Comparison of ENCODE assay signal across 18 cellular contexts in genomic region chr3:196989721-196990262, GRCh38. TPM values are rescaled to one million over a fixed set of nuclear protein-coding genes. Genes with fewer than 3 reads are reported as not detected.
DNase-seq lines count a peak whose midpoint lies in the region; ATAC-seq and TF ChIP-seq lines count a peak whose summit lies in the region.
"Had no signal": no experiment of that assay in that cellular context is flagged by ENCODE, and none has a peak within 500 bp of the region (broad histone marks: within the 10 kb centered on the region; RNA-seq: fewer than 3 reads in every experiment).

No MANE protein-coding gene starts in this region.

- no peaks in the 10 kb centered on the region for H3K79me2 ChIP-seq in GM23338 (replicated peaks; ENCODE audit: insufficient read depth)

- H3K36me3 ChIP-seq in BE2C (no peaks in the 10 kb centered on the region), GM23338 (ENCODE audit: insufficient read depth) (no peaks in the 10 kb centered on the region)

- intact Hi-C loops in lower leg skin (cut with DNase I; ENCODE audit: low total_unique reads): no loop called here

- no peak overlapping the region for H2AFZ ChIP-seq in GM23338

- H3K36me3 Mint-ChIP-seq in GM23338 (ENCODE audit: low read depth): no peaks in the 10 kb centered on the region
- H3K36me3 Mint-ChIP-seq: CD14-positive monocyte; stimulated activated effector memory CD8-positive, alpha-beta T cell treated with anti-CD3 and anti-CD28 coated beads, Interleukin-12 subunit alpha, Interleukin-12 subunit beta, amount 100 ng/mL, for 72 hours had no signal

- no peaks in the 10 kb centered on the region for H3K4me1 ChIP-seq in BE2C
- no peaks in the 10 kb centered on the region for H3K4me1 ChIP-seq in GM23338 (ENCODE audit: insufficient read depth)

- no peaks in the 10 kb centered on the region for H3K9me3 Mint-ChIP-seq in GM23338
- H3K9me3 Mint-ChIP-seq: stimulated activated effector memory CD8-positive, alpha-beta T cell treated with anti-CD3 and anti-CD28 coated beads, Interleukin-12 subunit alpha, Interleukin-12 subunit beta, amount 100 ng/mL, for 72 hours had no signal

- no peak overlapping the region for H3K27ac Mint-ChIP-seq in GM23338
- H3K27ac Mint-ChIP-seq: activated CD8-positive, alpha-beta T cell treated with anti-CD3 and anti-CD28 coated beads, Interleukin-2, amount 10 ng/mL, durations not matched to agents 7 days and 5 days; CD14-positive monocyte; stimulated activated effector memory CD8-positive, alpha-beta T cell treated with anti-CD3 and anti-CD28 coated beads, Interleukin-12 subunit alpha, Interleukin-12 subunit beta, amount 100 ng/mL, for 72 hours had no signal

- H3K4me3 Mint-ChIP-seq in GM23338: no peak overlapping the region
- H3K4me3 Mint-ChIP-seq: activated CD8-positive, alpha-beta T cell treated with anti-CD3 and anti-CD28 coated beads, Interleukin-2, amount 10 ng/mL, durations not matched to agents 7 days and 5 days; CD14-positive monocyte; stimulated activated effector memory CD8-positive, alpha-beta T cell treated with anti-CD3 and anti-CD28 coated beads, Interleukin-12 subunit alpha, Interleukin-12 subunit beta, amount 100 ng/mL, for 72 hours had no signal

- DNase-seq in Caki2 (ENCODE audit: low read depth) (peak; percentile 38), DMS79 treated with DMSO at 0.1 percent for 48 hours (lab: John Stamatoyannopoulos, UW) (peak; percentile 64), NCI-H510A (lab: John Stamatoyannopoulos, UW) (peak; percentile 75), islet precursor cell (peak; percentile 52), BE2C (no peak), lower leg skin (ENCODE audit: low spot score in 2 of 2) (no peak), GM23338 (ENCODE audit: low spot score) (no peak)
- DNase-seq in stimulated activated CD4-positive, alpha-beta T cell treated with anti-CD3 and anti-CD28 coated beads, Interleukin-4, amount 100 ng/mL, for 4 hours: no peak
- DNase-seq: activated CD8-positive, alpha-beta T cell treated with anti-CD3 and anti-CD28 coated beads, Interleukin-2, amount 10 ng/mL, durations not matched to agents 7 days and 5 days; activated effector memory CD4-positive, alpha-beta T cell treated with Interleukin-2 at 50 U/mL for 16 hours; erythroblast; midbrain; NCI-H226; nucleus accumbens; trophoblast cell had no signal

- in situ Hi-C loops in Caki2 (cut with HindIII; ENCODE audit: low pct_unique_long_range_greater_than_20kb, low sequenced_read_pairs): no loop called here

- peaks cover 3% of the 10 kb centered on the region for H3K27me3 Mint-ChIP-seq in GM23338 (ENCODE audit: insufficient read depth, low read depth, poor library complexity)

- TF ChIP-seq POLR2A in lower leg skin (IDR thresholded peaks at IDR 0.05): no peak

- H3K27me3 ChIP-seq in BE2C: no peaks in the 10 kb centered on the region
- H3K27me3 ChIP-seq in GM23338 (ENCODE audit: insufficient read depth): no peaks in the 10 kb centered on the region

- H3K4me3 ChIP-seq in BE2C (ENCODE audit: low read depth, low read length): no peak overlapping the region
- H3K4me3 ChIP-seq in lower leg skin (ENCODE audit: low read depth, poor library complexity, severe bottlenecking): no peak overlapping the region
- H3K4me3 ChIP-seq in GM23338: no peak overlapping the region

- no peak for ATAC-seq in GM23338
- ATAC-seq: activated CD8-positive, alpha-beta T cell treated with anti-CD3 and anti-CD28 coated beads, Interleukin-2, amount 10 ng/mL, durations not matched to agents 7 days and 5 days; SK-N-SH treated with all-trans-retinoic acid at 6 μM for 48 hours; stimulated activated effector memory CD8-positive, alpha-beta T cell treated with anti-CD3 and anti-CD28 coated beads, Interleukin-12 subunit alpha, Interleukin-12 subunit beta, amount 100 ng/mL, for 72 hours had no signal

- no peaks in the 10 kb centered on the region for H3F3A ChIP-seq in GM23338 (replicated peaks; ENCODE audit: low read depth)

- TF ChIP-seq CTCF in BE2C (IDR thresholded peaks at IDR 0.05; ENCODE audit: low read depth, low read length) (no peak), lower leg skin (IDR thresholded peaks at IDR 0.05) (no peak), GM23338 (conservative IDR thresholded peaks at IDR 0.05; ENCODE audit: low read depth in 2 of 2) (no peak)

- H3K4me1 Mint-ChIP-seq in GM23338: peaks cover 3% of the 10 kb centered on the region; the same call in 1 of the 3 replicates
- H3K4me1 Mint-ChIP-seq: CD14-positive monocyte; stimulated activated effector memory CD8-positive, alpha-beta T cell treated with anti-CD3 and anti-CD28 coated beads, Interleukin-12 subunit alpha, Interleukin-12 subunit beta, amount 100 ng/mL, for 72 hours had no signal

- H4K20me1 ChIP-seq in GM23338 (replicated peaks; ENCODE audit: insufficient read depth): no peaks in the 10 kb centered on the region

- no peaks in the 10 kb centered on the region for H3K9me2 ChIP-seq in GM23338 (ENCODE audit: insufficient read depth)

- H3K9me3 ChIP-seq in BE2C: no peaks in the 10 kb centered on the region

- H3K4me2 ChIP-seq in GM23338: no peak overlapping the region

- H3K27ac ChIP-seq in GM23338 (ENCODE audit: low read depth): no peak overlapping the region

- 73 to 85% methylated on average over 18 to 19 of the region's 19 CpGs for WGBS in lower leg skin, 2 donors

TF ChIP-seq in GM23338, 12 proteins besides CTCF, POLR2A, EP300 and RAD21:
- no peak for TF ChIP-seq POLR2AphosphoS5 (IDR thresholded peaks at IDR 0.05; ENCODE audit: low read depth)

RNA-seq across cellular contexts. Expression of gene PIGZ, which starts 21.2 kb away (rescaled TPM):
- total RNA-seq in Caki2 (2014; rRNA removed; shearing (Covaris generic); ENCODE audit: low replicate concordance): 0.10 and 12.7 TPM in 2 replicates
- 3.1 TPM for polyA plus RNA-seq in BE2C (2012; ENCODE audit: insufficient read depth, insufficient read length, low read depth)
- total RNA-seq in lower leg skin: 1 to 10 TPM; 2.3 to 8.0 (median 4.4) TPM
- total RNA-seq in GM23338 (2014; rRNA removed; shearing (Covaris generic)): not detected in 2 replicates
- polyA plus RNA-seq in GM23338 (2016; fragmentation: Nextera tagmentation; extraction: Ambion mirVana): 0.16 TPM in 1 of 2 replicates, not detected in the other

RNA-seq across cellular contexts. Expression of gene MELTF, which starts 39.8 kb away (rescaled TPM):
- total RNA-seq in Caki2 (2014; rRNA removed; shearing (Covaris generic); ENCODE audit: low replicate concordance): 53.6 and 60.6 TPM in 2 replicates
- polyA plus RNA-seq in BE2C (2012; ENCODE audit: insufficient read depth, insufficient read length, low read depth): 9.4 TPM
- 10 to 100 TPM in 3 of 4 donors, 1 to 10 TPM in 1; 6.4 to 57.2 (median 35.7) TPM for total RNA-seq in lower leg skin
- total RNA-seq in GM23338 (2014; rRNA removed; shearing (Covaris generic)): 5.2 and 5.4 TPM in 2 replicates
- 1.3 and 1.4 TPM in 2 replicates for polyA plus RNA-seq in GM23338 (2016; fragmentation: Nextera tagmentation; extraction: Ambion mirVana)

RNA-seq across cellular contexts. Expression of gene NCBP2, which starts 47.5 kb away (rescaled TPM):
- total RNA-seq in Caki2 (2014; rRNA removed; shearing (Covaris generic); ENCODE audit: low replicate concordance): 22.6 and 30.6 TPM in 2 replicates
- 291 TPM for polyA plus RNA-seq in BE2C (2012; ENCODE audit: insufficient read depth, insufficient read length, low read depth)
- total RNA-seq in lower leg skin: 10 to 100 TPM; 18.8 to 32.9 (median 27.0) TPM
- 72.7 and 78.4 TPM in 2 replicates for total RNA-seq in GM23338 (2014; rRNA removed; shearing (Covaris generic))
- polyA plus RNA-seq in GM23338 (2016; fragmentation: Nextera tagmentation; extraction: Ambion mirVana): 83.8 and 98.9 TPM in 2 replicates

Comparison
In these comparisons a context has a peak if more than half of its experiments do, and no peak if none do; other contexts are left out.
1. DNase-seq: peak in Caki2 (single experiment), DMS79 treated with DMSO at 0.1 percent for 48 hours (single experiment), NCI-H510A (single experiment) and islet precursor cell (single experiment); none in BE2C (single experiment), lower leg skin (0 of 2), GM23338 (single experiment) and stimulated activated CD4-positive, alpha-beta T cell treated with anti-CD3 and anti-CD28 coated beads, Interleukin-4, amount 100 ng/mL, for 4 hours (0 of 2).